In genomic region chr17:64059756-64060155, GRCh38 we compare ENCODE assay signal across 23 cellular contexts. TPM values are rescaled to one million over a fixed set of nuclear protein-coding genes. Genes with fewer than 3 reads are reported as not detected.
DNase-seq lines count a peak whose midpoint lies in the region; ATAC-seq and TF ChIP-seq lines count a peak whose summit lies in the region.
"Had no signal": no experiment of that assay in that cellular context is flagged by ENCODE, and none has a peak within 500 bp of the region (broad histone marks: within the 10 kb centered on the region; RNA-seq: fewer than 3 reads in every experiment).

No MANE protein-coding gene starts in this region.

- no peaks in the 10 kb centered on the region for H3K27me3 Mint-ChIP-seq in activated CD8-positive, alpha-beta memory T cell treated with anti-CD3 and anti-CD28 coated beads, Interleukin-2, amount 10 ng/mL, durations not matched to agents 7 days and 5 days

- intact Hi-C loops in body of pancreas (cut with DNase I) = loop anchor here (5.0 kb wide), 1 partner anchor 63 kb away; no protein-coding TSS in a partner anchor

- H3K36me3 Mint-ChIP-seq in activated CD8-positive, alpha-beta memory T cell treated with anti-CD3 and anti-CD28 coated beads, Interleukin-2, amount 10 ng/mL, durations not matched to agents 7 days and 5 days = peaks cover 20% of the 10 kb centered on the region

- ATAC-seq in activated CD8-positive, alpha-beta memory T cell treated with anti-CD3 and anti-CD28 coated beads, Interleukin-2, amount 10 ng/mL, durations not matched to agents 7 days and 5 days = no peak
- ATAC-seq in body of pancreas (no peak), HG02884 (IDR thresholded peaks at IDR 0.05; ENCODE audit: unreplicated experiment) (no peak), HG02678 (IDR thresholded peaks at IDR 0.05; ENCODE audit: unreplicated experiment) (no peak)
- ATAC-seq: Right ventricle myocardium inferior had no signal

- no peak for DNase-seq in activated CD8-positive, alpha-beta memory T cell treated with anti-CD3 and anti-CD28 coated beads, Interleukin-2, amount 10 ng/mL, durations not matched to agents 7 days and 5 days
- DNase-seq in activated CD8-positive, alpha-beta memory T cell treated with anti-CD3 and anti-CD28 coated beads for 24 hours = no peak
- DNase-seq in body of pancreas = no peak
- no peak for DNase-seq in NCI-H226
- DNase-seq: activated CD4-positive, alpha-beta T cell treated with anti-CD3 and anti-CD28 coated beads, Interleukin-2, amount 50 U/mL, for 4 hours; amygdala; DMS 273 treated with DMSO at 0.1 percent for 48 hours; foreskin melanocyte; GDM1; hippocampal formation; IMR-90; MG63; NCI-H748 treated with DMSO at 0.1 percent for 48 hours; nucleus accumbens; OCI-M1; SW 1271; testis had no signal

- H3K4me3 ChIP-seq in body of pancreas = no peak overlapping the region
- no peak overlapping the region for H3K4me3 ChIP-seq in neutrophil (ENCODE audit: low read depth in 1 of 2, low read length in 1 of 2)
- H3K4me3 ChIP-seq: BLaER1, MG63, testis had no signal

- peak overlapping the region; percentile 18 for H3K27ac Mint-ChIP-seq in activated CD8-positive, alpha-beta memory T cell treated with anti-CD3 and anti-CD28 coated beads, Interleukin-2, amount 10 ng/mL, durations not matched to agents 7 days and 5 days

- no peaks in the 10 kb centered on the region for H3K9me3 Mint-ChIP-seq in activated CD8-positive, alpha-beta memory T cell treated with anti-CD3 and anti-CD28 coated beads, Interleukin-2, amount 10 ng/mL, durations not matched to agents 7 days and 5 days (ENCODE audit: low read depth)

- H3K9me3 ChIP-seq in KOPT-K1 (ENCODE audit: insufficient read depth, low read length, poor library complexity, severe bottlenecking) (no peaks in the 10 kb centered on the region), body of pancreas (no peaks in the 10 kb centered on the region), neutrophil (no peaks in the 10 kb centered on the region)
- H3K9me3 ChIP-seq: BLaER1, MG63, testis had no signal

- H3K27ac ChIP-seq in KOPT-K1 (ENCODE audit: low read depth, low read length, poor library complexity, severe bottlenecking) (peak overlapping the region; percentile 50), body of pancreas (peak overlapping the region in 3 of 4 donors; percentile 66 to 86 (median 85)), neutrophil (peak overlapping the region; percentile 8)
- H3K27ac ChIP-seq: BLaER1, testis had no signal

- no peak overlapping the region for H3K4me3 Mint-ChIP-seq in activated CD8-positive, alpha-beta memory T cell treated with anti-CD3 and anti-CD28 coated beads, Interleukin-2, amount 10 ng/mL, durations not matched to agents 7 days and 5 days

- no peaks in the 10 kb centered on the region for H3K27me3 ChIP-seq in body of pancreas
- H3K27me3 ChIP-seq in neutrophil = no peaks in the 10 kb centered on the region
- H3K27me3 ChIP-seq: BLaER1, MG63, testis had no signal

- no peak for TF ChIP-seq CTCF in body of pancreas (IDR thresholded peaks at IDR 0.05)
- TF ChIP-seq CTCF in neutrophil (IDR thresholded peaks at IDR 0.05) = no peak

- H3K4me1 Mint-ChIP-seq in activated CD8-positive, alpha-beta memory T cell treated with anti-CD3 and anti-CD28 coated beads, Interleukin-2, amount 10 ng/mL, durations not matched to agents 7 days and 5 days = peaks cover 45% of the 10 kb centered on the region

- CTCF ChIA-PET in activated CD8-positive, alpha-beta memory T cell treated with anti-CD3 and anti-CD28 coated beads, Interleukin-2, amount 10 ng/mL, durations not matched to agents 7 days and 5 days (lab: Charles Lee) = interaction anchor here (1.3 to 6.7 kb wide), 4 partner anchors 9 to 73 kb away, joined by 3 to 87 read pairs (median 6); partner anchors contain the start of gene ERN1

- WGBS in body of pancreas, 2 donors = 95 to 97% methylated on average over 2 of the region's 2 CpGs

- H3K36me3 ChIP-seq in KOPT-K1 (ENCODE audit: insufficient read depth, low read length) = peaks cover 97% of the 10 kb centered on the region
- H3K36me3 ChIP-seq in body of pancreas (replicated peaks in 1 of 2; ENCODE audit: insufficient read depth in 1 of 2, low read depth in 2 of 2) = peaks cover 0 to 4% of the 10 kb centered on the region in 2 donors
- H3K36me3 ChIP-seq in neutrophil = peaks cover 91% of the 10 kb centered on the region
- H3K36me3 ChIP-seq: MG63 had no signal

- no peak for TF ChIP-seq POLR2A in body of pancreas (IDR thresholded peaks at IDR 0.05)

- H3K4me1 ChIP-seq in body of pancreas (peaks cover 83% of the 10 kb centered on the region), neutrophil (ENCODE audit: control insufficient read depth in 1 of 2, insufficient read depth in 1 of 2, low read depth in 1 of 2, low read length in 1 of 2) (peaks cover 7 to 15% of the 10 kb centered on the region in 2 experiments)
- H3K4me1 ChIP-seq: testis had no signal

RNA-seq across cellular contexts. Expression of gene ICAM2, which starts 39.3 kb away (rescaled TPM):
- total RNA-seq in activated CD8-positive, alpha-beta memory T cell treated with anti-CD3 and anti-CD28 coated beads, Interleukin-2, amount 10 ng/mL, durations not matched to agents 7 days and 5 days = 10 to 100 TPM; 39.0 to 40.6 TPM
- 10 to 100 TPM; 16.2 to 16.3 TPM for total RNA-seq in body of pancreas
- total RNA-seq: IMR-90 had no signal

Comparison
In these comparisons a context has a peak if more than half of its experiments do, and no peak if none do; other contexts are left out.
1. H3K27ac ChIP-seq: peak in every context shown above with its lines; median percentile 85 in body of pancreas; 50 in KOPT-K1; 8 in neutrophil.